Comparison of ENCODE assay signal across 15 cellular contexts in genomic region chr6:161901740-161902426, GRCh38.
DNase-seq lines count a peak whose midpoint lies in the region; TF ChIP-seq lines count a peak whose summit lies in the region.
"Had no signal": no experiment of that assay in that cellular context is flagged by ENCODE, and none has a peak within 500 bp of the region (broad histone marks: within the 10 kb centered on the region; RNA-seq: fewer than 3 reads in every experiment).

No MANE protein-coding gene starts in this region.

- H3K27ac Mint-ChIP-seq in endodermal cell (no peak overlapping the region), nephron progenitor cell (peak overlapping the region; percentile 66)
- H3K27ac Mint-ChIP-seq in activated T-cell treated with anti-CD3 and anti-CD28 coated beads, Interleukin-2, amount 50 U/mL, for 24 hours: no peak overlapping the region
- H3K27ac Mint-ChIP-seq: CD8-positive, alpha-beta memory T cell had no signal

- H3K4me3 ChIP-seq in endodermal cell (ENCODE audit: low read length) (no peak overlapping the region), tibial artery (no peak overlapping the region)
- H3K4me3 ChIP-seq: A549, BLaER1 had no signal

- H3K4me3 Mint-ChIP-seq in endodermal cell: no peak overlapping the region
- no peak overlapping the region for H3K4me3 Mint-ChIP-seq in nephron progenitor cell
- no peak overlapping the region for H3K4me3 Mint-ChIP-seq in activated T-cell treated with anti-CD3 and anti-CD28 coated beads, Interleukin-2, amount 50 U/mL, for 24 hours
- H3K4me3 Mint-ChIP-seq: CD8-positive, alpha-beta memory T cell; IgD-negative memory B cell had no signal

- H3K36me3 ChIP-seq in endodermal cell (ENCODE audit: control insufficient read depth, insufficient read depth, low read length): no peaks in the 10 kb centered on the region
- no peaks in the 10 kb centered on the region for H3K36me3 ChIP-seq in tibial artery
- H3K36me3 ChIP-seq: BLaER1 had no signal

- H3K9ac ChIP-seq in endodermal cell (ENCODE audit: extremely low read depth, low read length, poor library complexity, severe bottlenecking): no peak overlapping the region
- H3K9ac ChIP-seq: BLaER1 had no signal

- H3K4me1 Mint-ChIP-seq in endodermal cell: peaks cover 2% of the 10 kb centered on the region
- peaks cover 30% of the 10 kb centered on the region for H3K4me1 Mint-ChIP-seq in nephron progenitor cell
- H3K4me1 Mint-ChIP-seq in activated T-cell treated with anti-CD3 and anti-CD28 coated beads, Interleukin-2, amount 50 U/mL, for 24 hours (ENCODE audit: low read depth): no peaks in the 10 kb centered on the region
- H3K4me1 Mint-ChIP-seq: CD8-positive, alpha-beta memory T cell; IgD-negative memory B cell had no signal

- no peak for TF ChIP-seq CTCF in endodermal cell (conservative IDR thresholded peaks at IDR 0.05)
- TF ChIP-seq CTCF in nephron progenitor cell (IDR thresholded peaks at IDR 0.05): no peak
- no peak for TF ChIP-seq CTCF in tibial artery (IDR thresholded peaks at IDR 0.05)

- intact Hi-C loops in tibial artery (cut with DNase I; ENCODE audit: low total_unique reads): no loop called here

- H3K4me1 ChIP-seq in endodermal cell (ENCODE audit: control insufficient read depth, insufficient read depth, low read length) (no peaks in the 10 kb centered on the region), tibial artery (no peaks in the 10 kb centered on the region)
- H3K4me1 ChIP-seq: A549, BLaER1, Caco-2 had no signal

- 78% methylated on average over 15 of the region's 16 CpGs for WGBS in endodermal cell (ENCODE audit: insufficient coverage in 1 of 2, insufficient read length in 1 of 2), 2 experiments

- no peaks in the 10 kb centered on the region for H3K36me3 Mint-ChIP-seq in endodermal cell (ENCODE audit: low read depth)
- H3K36me3 Mint-ChIP-seq in nephron progenitor cell (ENCODE audit: low read depth): no peaks in the 10 kb centered on the region
- no peaks in the 10 kb centered on the region for H3K36me3 Mint-ChIP-seq in activated T-cell treated with anti-CD3 and anti-CD28 coated beads, Interleukin-2, amount 50 U/mL, for 24 hours (ENCODE audit: low read depth)
- H3K36me3 Mint-ChIP-seq: CD8-positive, alpha-beta memory T cell had no signal

- no peaks in the 10 kb centered on the region for H3K27me3 Mint-ChIP-seq in endodermal cell (ENCODE audit: insufficient read depth)
- peaks cover 4% of the 10 kb centered on the region for H3K27me3 Mint-ChIP-seq in nephron progenitor cell (ENCODE audit: low read depth, poor library complexity)
- H3K27me3 Mint-ChIP-seq in activated T-cell treated with anti-CD3 and anti-CD28 coated beads, Interleukin-2, amount 50 U/mL, for 24 hours: no peaks in the 10 kb centered on the region
- H3K27me3 Mint-ChIP-seq: CD8-positive, alpha-beta memory T cell; IgD-negative memory B cell had no signal

- H3K27me3 ChIP-seq in endodermal cell (ENCODE audit: control insufficient read depth, insufficient read depth, low read length, poor library complexity, severe bottlenecking) (no peaks in the 10 kb centered on the region), tibial artery (no peaks in the 10 kb centered on the region)
- H3K27me3 ChIP-seq: BLaER1 had no signal

- H3K9me3 Mint-ChIP-seq in endodermal cell: no peaks in the 10 kb centered on the region
- peaks cover 10% of the 10 kb centered on the region for H3K9me3 Mint-ChIP-seq in nephron progenitor cell
- no peaks in the 10 kb centered on the region for H3K9me3 Mint-ChIP-seq in activated T-cell treated with anti-CD3 and anti-CD28 coated beads, Interleukin-2, amount 50 U/mL, for 24 hours
- H3K9me3 Mint-ChIP-seq: IgD-negative memory B cell had no signal

- DNase-seq in HK-2 (ENCODE audit: unreplicated experiment): peak; percentile 5
- DNase-seq in endodermal cell: peak; percentile 59
- DNase-seq in nephron progenitor cell: no peak
- DNase-seq in retina: peak; percentile 35
- DNase-seq in tibial artery: no peak
- DNase-seq in NCI-H748 treated with DMSO at 0.1 percent for 48 hours (lab: John Stamatoyannopoulos, UW): no peak
- DNase-seq in activated T-cell treated with anti-CD3 and anti-CD28 coated beads, Interleukin-2, amount 50 U/mL, for 24 hours: no peak
- DNase-seq: AML-193; Caco-2; CD8-positive, alpha-beta memory T cell; DND-41; GDM1 had no signal

- no peak overlapping the region for H3K27ac ChIP-seq in endodermal cell (ENCODE audit: low read depth, low read length)
- H3K27ac ChIP-seq in tibial artery: no peak overlapping the region
- H3K27ac ChIP-seq: A549, BLaER1 had no signal

- no peaks in the 10 kb centered on the region for H3K9me3 ChIP-seq in endodermal cell (ENCODE audit: control insufficient read depth, low read length)
- no peaks in the 10 kb centered on the region for H3K9me3 ChIP-seq in tibial artery
- H3K9me3 ChIP-seq: A549, BLaER1, Caco-2 had no signal

Comparison
In these comparisons a context has a peak if more than half of its experiments do, and no peak if none do; other contexts are left out.
1. DNase-seq: peak in HK-2 (single experiment), endodermal cell (single experiment) and retina (single experiment); none in nephron progenitor cell (single experiment), tibial artery (0 of 2), NCI-H748 treated with DMSO at 0.1 percent for 48 hours (single experiment) and activated T-cell treated with anti-CD3 and anti-CD28 coated beads, Interleukin-2, amount 50 U/mL, for 24 hours (single experiment).